ENCODE assay signal across 22 cellular contexts in the genomic region with DNA sequence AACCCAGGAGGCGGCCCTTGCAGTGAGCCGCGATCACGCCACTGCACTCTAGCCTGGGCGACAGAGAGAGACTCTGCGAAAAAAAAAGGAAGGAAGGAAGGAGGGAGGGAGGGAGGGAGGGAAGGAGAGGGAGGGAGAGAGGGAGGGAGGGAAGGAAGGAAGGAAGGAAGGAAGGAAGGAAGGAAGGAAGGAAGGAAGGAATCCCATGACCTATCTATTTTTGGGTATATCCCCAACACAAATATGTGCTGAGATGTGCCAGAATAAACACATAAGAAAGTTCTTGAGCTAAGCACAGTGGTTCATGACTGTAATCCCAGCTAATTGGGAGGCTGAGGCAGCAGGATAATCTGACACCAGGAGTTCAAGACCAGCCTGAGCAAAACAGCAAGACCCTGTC.
DNase-seq lines count a peak whose midpoint lies in the region; FAIRE-seq and TF ChIP-seq lines count a peak whose summit lies in the region.
"Had no signal": no experiment of that assay in that cellular context is flagged by ENCODE, and none has a peak within 500 bp of the region (broad histone marks: within the 10 kb centered on the region; RNA-seq: fewer than 3 reads in every experiment).

No MANE protein-coding gene starts in this region.

- peak; percentile 24 for FAIRE-seq in GM12892 (lab: Jason Lieb, UNC)
- FAIRE-seq: A204.1, GM12878, GM19239 had no signal

- H3K9me3 ChIP-seq in SK-N-MC (ENCODE audit: low read depth, low read length): no peaks in the 10 kb centered on the region

- H3K9ac ChIP-seq in SK-N-MC (ENCODE audit: insufficient read length): no peak overlapping the region
- H3K9ac ChIP-seq: BLaER1 treated with 17β-estradiol and CSF1 and Interleukin-3, amounts not matched to agents 10 nM and 100 nM had no signal

- no peak for TF ChIP-seq POLR2A in GM12892 (IDR thresholded peaks at IDR 0.05; ENCODE audit: low read depth, low read length)

- no peak overlapping the region for H3K4me3 ChIP-seq in SK-N-MC
- H3K4me3 ChIP-seq: BLaER1 treated with 17β-estradiol and CSF1 and Interleukin-3, amounts not matched to agents 10 nM and 100 nM; GM12878 had no signal

- DNase-seq in GM12892 (ENCODE audit: insufficient read length) (no peak), SK-N-MC (ENCODE audit: low read depth, low spot score) (no peak), NK-92 (lab: John Stamatoyannopoulos, UW; ENCODE audit: unreplicated experiment) (no peak), T-helper 2 cell (no peak)
- DNase-seq in activated CD4-positive, alpha-beta T cell treated with anti-CD3 and anti-CD28 coated beads, Interleukin-2, amount 50 U/mL, for 48 hours: no peak
- DNase-seq: 8988T; AML-193; CD4-positive, alpha-beta T cell; CD8-positive, alpha-beta memory T cell; COR-L47; DMS 273 treated with DMSO at 0.1 percent for 48 hours; DMS153; DMS53; DMS79; DND-41; EL; GDM1 had no signal

- no peaks in the 10 kb centered on the region for H3K36me3 ChIP-seq in SK-N-MC (ENCODE audit: insufficient read depth, low read length)

- peak overlapping the region; percentile 16; the same call in 1 of the 2 replicates for H3K27ac ChIP-seq in SK-N-MC
- H3K27ac ChIP-seq: BLaER1 treated with 17β-estradiol and CSF1 and Interleukin-3, amounts not matched to agents 10 nM and 100 nM; C4-2B had no signal
